In the genomic region with DNA sequence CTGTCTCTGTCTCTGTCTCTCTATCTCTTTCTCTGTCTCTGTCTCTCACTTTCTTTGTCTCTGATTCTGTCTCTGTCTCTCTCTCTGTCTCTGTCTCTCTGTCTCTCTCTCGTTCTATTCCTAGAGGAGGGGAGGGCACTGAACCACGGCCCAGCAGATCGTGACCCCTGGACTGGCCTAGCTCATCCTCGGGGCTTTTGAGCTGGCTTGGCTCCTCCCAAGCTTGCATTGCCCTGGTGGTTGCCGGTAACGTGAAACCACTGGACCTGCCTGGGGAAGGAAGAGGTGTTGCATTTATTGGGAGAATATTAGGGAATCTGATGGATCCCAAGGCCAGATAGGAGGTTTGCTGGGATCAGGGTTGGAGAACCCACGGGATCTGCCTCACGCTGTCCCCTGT, we compare ENCODE assay signal across 18 cellular contexts.
"Had no signal": no experiment of that assay in that cellular context is flagged by ENCODE, and none has a peak within 500 bp of the region (broad histone marks: within the 10 kb centered on the region; RNA-seq: fewer than 3 reads in every experiment).

No MANE protein-coding gene starts in this region.

- H3K9me3 Mint-ChIP-seq: neural crest cell had no signal

- H3K79me2 ChIP-seq: parathyroid adenoma had no signal

- H3K36me3 Mint-ChIP-seq: type B pancreatic cell had no signal

- H3K27me3 Mint-ChIP-seq: type B pancreatic cell had no signal

- H3K27ac ChIP-seq: dorsolateral prefrontal cortex, heart right ventricle, parathyroid adenoma, psoas muscle, thyroid gland had no signal

- H2AFZ ChIP-seq: parathyroid adenoma had no signal

- H3K4me3 Mint-ChIP-seq: naive thymus-derived CD4-positive, alpha-beta T cell; neural crest cell; type B pancreatic cell had no signal

- H3K27me3 ChIP-seq: dorsolateral prefrontal cortex, heart right ventricle, thyroid gland had no signal

- H3K4me1 ChIP-seq: parathyroid adenoma had no signal

- DNase-seq: cortex of kidney; dorsolateral prefrontal cortex; effector CD8-positive, alpha-beta T cell; heart right ventricle; hypothalamus; kidney glomerular epithelial cell; mesendoderm; naive thymus-derived CD4-positive, alpha-beta T cell; occipital lobe; psoas muscle; small intestine; stimulated activated CD4-positive, alpha-beta T cell treated with anti-CD3 and anti-CD28 coated beads, Interleukin-12 subunit alpha, Interleukin-12 subunit beta, amount 100 ng/mL, for 4 hours; stimulated activated naive CD4-positive, alpha-beta T cell treated with Interleukin-2 at 50 U/mL for 16 hours; thyroid gland had no signal

- H3K4me1 Mint-ChIP-seq: naive thymus-derived CD4-positive, alpha-beta T cell had no signal

- H3K36me3 ChIP-seq: heart right ventricle, thyroid gland had no signal

- H3K27ac Mint-ChIP-seq: naive thymus-derived CD4-positive, alpha-beta T cell; type B pancreatic cell had no signal

- ATAC-seq: esophagus mucosa, psoas muscle had no signal

- H3K4me3 ChIP-seq: dorsolateral prefrontal cortex, heart right ventricle, psoas muscle, thyroid gland had no signal
